In genomic region chr7:152436279-152437147, GRCh38 we compare ENCODE assay signal across 1 cellular context.
TF ChIP-seq lines count a peak whose summit lies in the region.

No MANE protein-coding gene starts in this region.

TF ChIP-seq in K562, 482 proteins besides CTCF, POLR2A, EP300 and RAD21 (continued from another document and continues in another):
- TF ChIP-seq, protein P1, sequence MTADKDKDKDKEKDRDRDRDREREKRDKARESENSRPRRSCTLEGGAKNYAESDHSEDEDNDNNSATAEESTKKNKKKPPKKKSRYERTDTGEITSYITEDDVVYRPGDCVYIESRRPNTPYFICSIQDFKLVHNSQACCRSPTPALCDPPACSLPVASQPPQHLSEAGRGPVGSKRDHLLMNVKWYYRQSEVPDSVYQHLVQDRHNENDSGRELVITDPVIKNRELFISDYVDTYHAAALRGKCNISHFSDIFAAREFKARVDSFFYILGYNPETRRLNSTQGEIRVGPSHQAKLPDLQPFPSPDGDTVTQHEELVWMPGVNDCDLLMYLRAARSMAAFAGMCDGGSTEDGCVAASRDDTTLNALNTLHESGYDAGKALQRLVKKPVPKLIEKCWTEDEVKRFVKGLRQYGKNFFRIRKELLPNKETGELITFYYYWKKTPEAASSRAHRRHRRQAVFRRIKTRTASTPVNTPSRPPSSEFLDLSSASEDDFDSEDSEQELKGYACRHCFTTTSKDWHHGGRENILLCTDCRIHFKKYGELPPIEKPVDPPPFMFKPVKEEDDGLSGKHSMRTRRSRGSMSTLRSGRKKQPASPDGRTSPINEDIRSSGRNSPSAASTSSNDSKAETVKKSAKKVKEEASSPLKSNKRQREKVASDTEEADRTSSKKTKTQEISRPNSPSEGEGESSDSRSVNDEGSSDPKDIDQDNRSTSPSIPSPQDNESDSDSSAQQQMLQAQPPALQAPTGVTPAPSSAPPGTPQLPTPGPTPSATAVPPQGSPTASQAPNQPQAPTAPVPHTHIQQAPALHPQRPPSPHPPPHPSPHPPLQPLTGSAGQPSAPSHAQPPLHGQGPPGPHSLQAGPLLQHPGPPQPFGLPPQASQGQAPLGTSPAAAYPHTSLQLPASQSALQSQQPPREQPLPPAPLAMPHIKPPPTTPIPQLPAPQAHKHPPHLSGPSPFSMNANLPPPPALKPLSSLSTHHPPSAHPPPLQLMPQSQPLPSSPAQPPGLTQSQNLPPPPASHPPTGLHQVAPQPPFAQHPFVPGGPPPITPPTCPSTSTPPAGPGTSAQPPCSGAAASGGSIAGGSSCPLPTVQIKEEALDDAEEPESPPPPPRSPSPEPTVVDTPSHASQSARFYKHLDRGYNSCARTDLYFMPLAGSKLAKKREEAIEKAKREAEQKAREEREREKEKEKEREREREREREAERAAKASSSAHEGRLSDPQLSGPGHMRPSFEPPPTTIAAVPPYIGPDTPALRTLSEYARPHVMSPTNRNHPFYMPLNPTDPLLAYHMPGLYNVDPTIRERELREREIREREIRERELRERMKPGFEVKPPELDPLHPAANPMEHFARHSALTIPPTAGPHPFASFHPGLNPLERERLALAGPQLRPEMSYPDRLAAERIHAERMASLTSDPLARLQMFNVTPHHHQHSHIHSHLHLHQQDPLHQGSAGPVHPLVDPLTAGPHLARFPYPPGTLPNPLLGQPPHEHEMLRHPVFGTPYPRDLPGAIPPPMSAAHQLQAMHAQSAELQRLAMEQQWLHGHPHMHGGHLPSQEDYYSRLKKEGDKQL (CRISPR knock-in tag; IDR thresholded peaks at IDR 0.05; ENCODE audit: borderline replicate concordance), result no peak
- TF ChIP-seq ZC3H4 (CRISPR knock-in tag; IDR thresholded peaks at IDR 0.05; ENCODE audit: borderline replicate concordance) (peak; percentile 58; the same call in 1 of the 2 replicates), RAD51 (IDR thresholded peaks at IDR 0.05; ENCODE audit: borderline replicate concordance, low read depth) (no peak), TFAM (CRISPR knock-in tag; conservative IDR thresholded peaks at IDR 0.05) (no peak), MYNN (IDR thresholded peaks at IDR 0.05) (peak; percentile 83; the same call in 1 of the 2 replicates), MYNN (CRISPR knock-in tag; IDR thresholded peaks at IDR 0.05) (no peak), GATAD2A (IDR thresholded peaks at IDR 0.05) (peak; percentile 79), WHSC1 (IDR thresholded peaks at IDR 0.05; ENCODE audit: low read length) (no peak), FOXM1 (IDR thresholded peaks at IDR 0.05; ENCODE audit: low read depth) (no peak), FOXM1 (CRISPR knock-in tag; IDR thresholded peaks at IDR 0.05; ENCODE audit: low read depth) (peak; percentile 86; the same call in 1 of the 2 replicates), NFIC (IDR thresholded peaks at IDR 0.05) (peak; percentile 75), ERF (CRISPR knock-in tag; IDR thresholded peaks at IDR 0.05) (0 out of 2 replicates have a peak, but pooled peaks have one; percentile 50), BRD4 (IDR thresholded peaks at IDR 0.05) (peak; percentile 80; the same call in 1 of the 2 replicates), ZEB2 (IDR thresholded peaks at IDR 0.05) (0 out of 2 replicates have a peak, but pooled peaks have one; percentile 6), CBX8 (IDR thresholded peaks at IDR 0.05; ENCODE audit: borderline replicate concordance, extremely low read depth, low read depth, low read length, poor library complexity, severe bottlenecking) (no peak), CTBP1 (IDR thresholded peaks at IDR 0.05; ENCODE audit: borderline replicate concordance) (peak; percentile 78), SRF (CRISPR knock-in tag; IDR thresholded peaks at IDR 0.05) (0 out of 4 replicates have a peak, but pooled peaks of 1 of the 2 experiments have one; percentile 23), ZBTB33 (CRISPR knock-in tag; IDR thresholded peaks at IDR 0.05) (peak; percentile 69; the same call in 1 of the 2 replicates), RBFOX2 (IDR thresholded peaks at IDR 0.05; ENCODE audit: low read depth, low read length) (peak; percentile 94), CGGBP1 (CRISPR knock-in tag; IDR thresholded peaks at IDR 0.05) (peak; percentile 72; the same call in 1 of the 2 replicates), CBX1 (IDR thresholded peaks at IDR 0.05; ENCODE audit: low read depth) (peak; percentile 85), KDM5B (IDR thresholded peaks at IDR 0.05; ENCODE audit: insufficient replicate concordance, low read depth, low read length) (peak; percentile 94), CCAR2 (IDR thresholded peaks at IDR 0.05; ENCODE audit: low read depth, low read length) (no peak), GABPB1 (CRISPR knock-in tag; IDR thresholded peaks at IDR 0.05) (peak; percentile 66), ZNF444 (CRISPR knock-in tag; IDR thresholded peaks at IDR 0.05) (peak; percentile 94), POLR2H (tag; IDR thresholded peaks at IDR 0.05; ENCODE audit: low read depth) (peak; percentile 45; the same call in 1 of the 2 replicates), ZNF165 (CRISPR knock-in tag; IDR thresholded peaks at IDR 0.05; ENCODE audit: borderline replicate concordance) (no peak), CBX3 (IDR thresholded peaks at IDR 0.05; ENCODE audit: borderline replicate concordance in 1 of 2, low read length in 2 of 2) (peak in 1 of 2 experiments; percentile 77; a peak in 1 of 3 replicates), CEBPB (tag; IDR thresholded peaks at IDR 0.05) (no peak), FOXP1 (CRISPR knock-in tag; IDR thresholded peaks at IDR 0.05) (peak; percentile 80; the same call in 1 of the 2 replicates), MTF1 (CRISPR knock-in tag; IDR thresholded peaks at IDR 0.05; ENCODE audit: borderline replicate concordance) (no peak), ZFX (CRISPR knock-in tag; IDR thresholded peaks at IDR 0.05) (peak; percentile 86), SPI1 (IDR thresholded peaks at IDR 0.05; ENCODE audit: borderline replicate concordance, low read depth, low read length) (0 out of 2 replicates have a peak, but pooled peaks have one; percentile 15), ZZZ3 (IDR thresholded peaks at IDR 0.05) (no peak)
- TF ChIP-seq, protein P2, sequence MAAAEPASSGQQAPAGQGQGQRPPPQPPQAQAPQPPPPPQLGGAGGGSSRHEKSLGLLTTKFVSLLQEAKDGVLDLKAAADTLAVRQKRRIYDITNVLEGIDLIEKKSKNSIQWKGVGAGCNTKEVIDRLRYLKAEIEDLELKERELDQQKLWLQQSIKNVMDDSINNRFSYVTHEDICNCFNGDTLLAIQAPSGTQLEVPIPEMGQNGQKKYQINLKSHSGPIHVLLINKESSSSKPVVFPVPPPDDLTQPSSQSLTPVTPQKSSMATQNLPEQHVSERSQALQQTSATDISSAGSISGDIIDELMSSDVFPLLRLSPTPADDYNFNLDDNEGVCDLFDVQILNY (CRISPR knock-in tag; IDR thresholded peaks at IDR 0.05), result peak; percentile 31; the same call in 1 of the 2 replicates
- TF ChIP-seq, protein P3, sequence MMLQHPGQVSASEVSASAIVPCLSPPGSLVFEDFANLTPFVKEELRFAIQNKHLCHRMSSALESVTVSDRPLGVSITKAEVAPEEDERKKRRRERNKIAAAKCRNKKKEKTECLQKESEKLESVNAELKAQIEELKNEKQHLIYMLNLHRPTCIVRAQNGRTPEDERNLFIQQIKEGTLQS (IDR thresholded peaks at IDR 0.05), result no peak
- TF ChIP-seq, protein P3 (CRISPR knock-in tag; conservative IDR thresholded peaks at IDR 0.05), result peak; percentile 78; the same call in 1 of the 2 replicates
- TF ChIP-seq, protein P4, sequence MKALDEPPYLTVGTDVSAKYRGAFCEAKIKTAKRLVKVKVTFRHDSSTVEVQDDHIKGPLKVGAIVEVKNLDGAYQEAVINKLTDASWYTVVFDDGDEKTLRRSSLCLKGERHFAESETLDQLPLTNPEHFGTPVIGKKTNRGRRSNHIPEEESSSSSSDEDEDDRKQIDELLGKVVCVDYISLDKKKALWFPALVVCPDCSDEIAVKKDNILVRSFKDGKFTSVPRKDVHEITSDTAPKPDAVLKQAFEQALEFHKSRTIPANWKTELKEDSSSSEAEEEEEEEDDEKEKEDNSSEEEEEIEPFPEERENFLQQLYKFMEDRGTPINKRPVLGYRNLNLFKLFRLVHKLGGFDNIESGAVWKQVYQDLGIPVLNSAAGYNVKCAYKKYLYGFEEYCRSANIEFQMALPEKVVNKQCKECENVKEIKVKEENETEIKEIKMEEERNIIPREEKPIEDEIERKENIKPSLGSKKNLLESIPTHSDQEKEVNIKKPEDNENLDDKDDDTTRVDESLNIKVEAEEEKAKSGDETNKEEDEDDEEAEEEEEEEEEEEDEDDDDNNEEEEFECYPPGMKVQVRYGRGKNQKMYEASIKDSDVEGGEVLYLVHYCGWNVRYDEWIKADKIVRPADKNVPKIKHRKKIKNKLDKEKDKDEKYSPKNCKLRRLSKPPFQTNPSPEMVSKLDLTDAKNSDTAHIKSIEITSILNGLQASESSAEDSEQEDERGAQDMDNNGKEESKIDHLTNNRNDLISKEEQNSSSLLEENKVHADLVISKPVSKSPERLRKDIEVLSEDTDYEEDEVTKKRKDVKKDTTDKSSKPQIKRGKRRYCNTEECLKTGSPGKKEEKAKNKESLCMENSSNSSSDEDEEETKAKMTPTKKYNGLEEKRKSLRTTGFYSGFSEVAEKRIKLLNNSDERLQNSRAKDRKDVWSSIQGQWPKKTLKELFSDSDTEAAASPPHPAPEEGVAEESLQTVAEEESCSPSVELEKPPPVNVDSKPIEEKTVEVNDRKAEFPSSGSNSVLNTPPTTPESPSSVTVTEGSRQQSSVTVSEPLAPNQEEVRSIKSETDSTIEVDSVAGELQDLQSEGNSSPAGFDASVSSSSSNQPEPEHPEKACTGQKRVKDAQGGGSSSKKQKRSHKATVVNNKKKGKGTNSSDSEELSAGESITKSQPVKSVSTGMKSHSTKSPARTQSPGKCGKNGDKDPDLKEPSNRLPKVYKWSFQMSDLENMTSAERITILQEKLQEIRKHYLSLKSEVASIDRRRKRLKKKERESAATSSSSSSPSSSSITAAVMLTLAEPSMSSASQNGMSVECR (CRISPR knock-in tag; IDR thresholded peaks at IDR 0.05), result peak; percentile 68
- TF ChIP-seq, protein P5, sequence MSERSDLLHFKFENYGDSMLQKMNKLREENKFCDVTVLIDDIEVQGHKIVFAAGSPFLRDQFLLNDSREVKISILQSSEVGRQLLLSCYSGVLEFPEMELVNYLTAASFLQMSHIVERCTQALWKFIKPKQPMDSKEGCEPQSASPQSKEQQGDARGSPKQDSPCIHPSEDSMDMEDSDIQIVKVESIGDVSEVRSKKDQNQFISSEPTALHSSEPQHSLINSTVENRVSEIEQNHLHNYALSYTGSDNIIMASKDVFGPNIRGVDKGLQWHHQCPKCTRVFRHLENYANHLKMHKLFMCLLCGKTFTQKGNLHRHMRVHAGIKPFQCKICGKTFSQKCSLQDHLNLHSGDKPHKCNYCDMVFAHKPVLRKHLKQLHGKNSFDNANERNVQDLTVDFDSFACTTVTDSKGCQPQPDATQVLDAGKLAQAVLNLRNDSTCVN (CRISPR knock-in tag; IDR thresholded peaks at IDR 0.05), result no peak
- TF ChIP-seq, protein P6, sequence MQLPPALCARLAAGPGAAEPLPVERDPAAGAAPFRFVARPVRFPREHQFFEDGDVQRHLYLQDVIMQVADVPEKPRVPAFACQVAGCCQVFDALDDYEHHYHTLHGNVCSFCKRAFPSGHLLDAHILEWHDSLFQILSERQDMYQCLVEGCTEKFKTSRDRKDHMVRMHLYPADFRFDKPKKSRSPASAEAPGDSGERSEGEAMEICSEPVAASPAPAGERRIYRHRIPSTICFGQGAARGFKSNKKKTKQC (CRISPR knock-in tag; IDR thresholded peaks at IDR 0.05), result peak; percentile 82
- TF ChIP-seq, protein P7, sequence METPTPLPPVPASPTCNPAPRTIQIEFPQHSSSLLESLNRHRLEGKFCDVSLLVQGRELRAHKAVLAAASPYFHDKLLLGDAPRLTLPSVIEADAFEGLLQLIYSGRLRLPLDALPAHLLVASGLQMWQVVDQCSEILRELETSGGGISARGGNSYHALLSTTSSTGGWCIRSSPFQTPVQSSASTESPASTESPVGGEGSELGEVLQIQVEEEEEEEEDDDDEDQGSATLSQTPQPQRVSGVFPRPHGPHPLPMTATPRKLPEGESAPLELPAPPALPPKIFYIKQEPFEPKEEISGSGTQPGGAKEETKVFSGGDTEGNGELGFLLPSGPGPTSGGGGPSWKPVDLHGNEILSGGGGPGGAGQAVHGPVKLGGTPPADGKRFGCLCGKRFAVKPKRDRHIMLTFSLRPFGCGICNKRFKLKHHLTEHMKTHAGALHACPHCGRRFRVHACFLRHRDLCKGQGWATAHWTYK (CRISPR knock-in tag; IDR thresholded peaks at IDR 0.05), result peak; percentile 34; the same call in 1 of the 2 replicates
- TF ChIP-seq, protein P8, sequence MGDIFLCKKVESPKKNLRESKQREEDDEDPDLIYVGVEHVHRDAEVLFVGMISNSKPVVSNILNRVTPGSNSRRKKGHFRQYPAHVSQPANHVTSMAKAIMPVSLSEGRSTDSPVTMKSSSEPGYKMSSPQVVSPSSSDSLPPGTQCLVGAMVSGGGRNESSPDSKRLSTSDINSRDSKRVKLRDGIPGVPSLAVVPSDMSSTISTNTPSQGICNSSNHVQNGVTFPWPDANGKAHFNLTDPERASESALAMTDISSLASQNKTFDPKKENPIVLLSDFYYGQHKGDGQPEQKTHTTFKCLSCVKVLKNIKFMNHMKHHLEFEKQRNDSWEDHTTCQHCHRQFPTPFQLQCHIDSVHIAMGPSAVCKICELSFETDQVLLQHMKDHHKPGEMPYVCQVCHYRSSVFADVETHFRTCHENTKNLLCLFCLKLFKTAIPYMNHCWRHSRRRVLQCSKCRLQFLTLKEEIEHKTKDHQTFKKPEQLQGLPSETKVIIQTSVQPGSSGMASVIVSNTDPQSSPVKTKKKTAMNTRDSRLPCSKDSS (IDR thresholded peaks at IDR 0.05; ENCODE audit: low read depth, partially characterized antibody), result no peak
